ENCODE assay signal across 1 cellular context in genomic region chr5:2686296-2686695, GRCh38.
TF ChIP-seq lines count a peak whose summit lies in the region.

No MANE protein-coding gene starts in this region.

TF ChIP-seq in GM23338, 12 proteins besides CTCF, POLR2A, EP300 and RAD21 (continued from another document):
- TF ChIP-seq ZNF114 (CRISPR knock-in tag; IDR thresholded peaks at IDR 0.05) (no peak), CREB1 (CRISPR knock-in tag; IDR thresholded peaks at IDR 0.05; ENCODE audit: low read depth) (no peak), STAT1 (IDR thresholded peaks at IDR 0.05; ENCODE audit: unreplicated experiment) (no peak), EZH2phosphoT487 (IDR thresholded peaks at IDR 0.05; ENCODE audit: unreplicated experiment) (no peak), ETS1 (IDR thresholded peaks at IDR 0.05) (no peak)
TF ChIP-seq in GM23338: peak in this region for 0.
